10 cellular contexts compared by ENCODE assay signal in the genomic region with DNA sequence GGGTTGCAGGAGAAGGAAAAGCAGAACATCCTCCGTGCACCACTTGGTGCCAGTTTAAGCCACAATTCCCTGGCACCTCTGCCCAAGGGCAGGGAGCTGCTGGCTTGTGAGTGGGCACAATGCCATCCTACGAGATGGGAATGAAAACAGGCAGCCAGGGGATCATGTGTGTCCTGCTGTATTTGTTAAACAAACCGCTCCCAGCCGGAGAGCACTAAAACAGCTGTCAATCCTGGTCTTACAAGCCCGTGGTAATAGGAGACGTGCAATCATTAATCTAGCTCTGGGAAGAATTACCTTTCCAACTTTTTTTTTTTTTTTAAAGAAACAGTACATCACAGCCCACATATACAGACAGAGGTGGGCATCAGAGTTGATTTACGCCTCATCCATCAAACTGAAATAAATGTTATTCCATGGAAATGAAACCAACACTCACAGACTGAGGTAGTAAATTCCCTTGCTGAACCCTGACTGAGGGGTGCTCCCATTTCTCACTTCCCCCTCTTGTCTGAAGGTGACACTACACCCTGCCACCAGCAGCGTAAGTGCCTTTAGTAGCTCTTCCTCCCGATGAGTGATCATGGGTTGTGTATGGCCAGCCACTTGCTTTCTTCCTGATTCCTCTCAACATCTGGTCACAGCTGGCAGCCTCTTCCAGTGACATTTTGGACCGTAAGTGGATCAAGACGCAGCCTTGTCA.
DNase-seq lines count a peak whose midpoint lies in the region; ATAC-seq and TF ChIP-seq lines count a peak whose summit lies in the region.
"Had no signal": no experiment of that assay in that cellular context is flagged by ENCODE, and none has a peak within 500 bp of the region (broad histone marks: within the 10 kb centered on the region; RNA-seq: fewer than 3 reads in every experiment).

No MANE protein-coding gene starts in this region.

- TF ChIP-seq CTCF in PC-3 (conservative IDR thresholded peaks at IDR 0.05; ENCODE audit: low read depth, low read length) (no peak), mucosa of descending colon (IDR thresholded peaks at IDR 0.05) (no peak), ovary (IDR thresholded peaks at IDR 0.05) (no peak)
- TF ChIP-seq CTCF in CD8-positive, alpha-beta T cell (IDR thresholded peaks at IDR 0.05): no peak

- H3K27ac ChIP-seq in PC-3 (ENCODE audit: low read length): no peak overlapping the region
- H3K27ac ChIP-seq in ovary: no peak overlapping the region
- H3K27ac ChIP-seq in CD8-positive, alpha-beta T cell (ENCODE audit: low read depth, low read length): no peak overlapping the region

- intact Hi-C loops in PC-3 (cut with micrococcal nuclease) (no loop called here), mucosa of descending colon (cut with DNase I, micrococcal nuclease) (no loop called here), ovary (cut with DNase I) (no loop called here)
- intact Hi-C loops in CD8-positive, alpha-beta T cell (cut with DNase I, micrococcal nuclease): no loop called here

- in situ Hi-C loops in Caki2 (cut with HindIII; ENCODE audit: low pct_unique_long_range_greater_than_20kb, low sequenced_read_pairs): no loop called here

- WGBS in ovary, 3 donors: 24 to 35% (median 29%) methylated on average over 11 of the region's 11 CpGs

- no peaks in the 10 kb centered on the region for H3K79me2 ChIP-seq in PC-3 (ENCODE audit: low read length)

- H3K27ac Mint-ChIP-seq in CD8-positive, alpha-beta T cell: no peak overlapping the region
- H3K27ac Mint-ChIP-seq: B cell; stimulated activated memory B cell treated with anti-CD40 and anti-IgM and Interleukin-4, amounts not matched to agents 10 μg/mL and 1 μg/mL and 100 μg/mL, for 72 hours had no signal

- H3F3A ChIP-seq in PC-3 (ENCODE audit: low read length, unreplicated experiment): no peaks in the 10 kb centered on the region

- H3K36me3 Mint-ChIP-seq in CD8-positive, alpha-beta T cell: no peaks in the 10 kb centered on the region
- H3K36me3 Mint-ChIP-seq: stimulated activated memory B cell treated with anti-CD40 and anti-IgM and Interleukin-4, amounts not matched to agents 10 μg/mL and 1 μg/mL and 100 μg/mL, for 72 hours had no signal

- no TSS peak for BruUV-seq in PC-3 (replicated peaks; lab: Mats Ljungman, UMichigan)

- H3K9me3 ChIP-seq in PC-3 (ENCODE audit: low read length) (no peaks in the 10 kb centered on the region), mucosa of descending colon (no peaks in the 10 kb centered on the region), ovary (no peaks in the 10 kb centered on the region)
- no peaks in the 10 kb centered on the region for H3K9me3 ChIP-seq in CD8-positive, alpha-beta T cell (ENCODE audit: low read length)

- CTCF ChIA-PET in PC-3 (lab: Charles Lee): no interaction called here
- CTCF ChIA-PET in CD8-positive, alpha-beta T cell (lab: Charles Lee): no interaction called here

- no peak overlapping the region for H3K4me3 Mint-ChIP-seq in CD8-positive, alpha-beta T cell
- H3K4me3 Mint-ChIP-seq: B cell; stimulated activated memory B cell treated with anti-CD40 and anti-IgM and Interleukin-4, amounts not matched to agents 10 μg/mL and 1 μg/mL and 100 μg/mL, for 72 hours had no signal

- ATAC-seq in PC-3: peak; percentile 42; the same call in 1 of the 2 replicates
- ATAC-seq in mucosa of descending colon: peak; percentile 96
- ATAC-seq in HG02852 (IDR thresholded peaks at IDR 0.05; ENCODE audit: unreplicated experiment): no peak
- no peak for ATAC-seq in CD8-positive, alpha-beta T cell
- ATAC-seq: stimulated activated memory B cell treated with anti-CD40 and anti-IgM and Interleukin-4, amounts not matched to agents 10 μg/mL and 1 μg/mL and 100 μg/mL, for 72 hours had no signal

- no peak for TF ChIP-seq POLR2A in ovary (IDR thresholded peaks at IDR 0.05)

- H3K9ac ChIP-seq in PC-3 (ENCODE audit: low read length): no peak overlapping the region

- no peaks in the 10 kb centered on the region for H3K36me3 ChIP-seq in PC-3 (ENCODE audit: low read depth, low read length)
- H3K36me3 ChIP-seq in mucosa of descending colon (ENCODE audit: low read depth): no peaks in the 10 kb centered on the region
- H3K36me3 ChIP-seq in ovary: no peaks in the 10 kb centered on the region
- H3K36me3 ChIP-seq in CD8-positive, alpha-beta T cell (ENCODE audit: insufficient read depth, low read length): no peaks in the 10 kb centered on the region

- no peak for TF ChIP-seq EP300 in ovary (IDR thresholded peaks at IDR 0.05)

- H3K4me1 ChIP-seq in PC-3 (ENCODE audit: insufficient read depth, low read length) (no peaks in the 10 kb centered on the region), mucosa of descending colon (ENCODE audit: low read depth) (peaks cover 8% of the 10 kb centered on the region), ovary (ENCODE audit: insufficient read depth) (no peaks in the 10 kb centered on the region)
- no peaks in the 10 kb centered on the region for H3K4me1 ChIP-seq in CD8-positive, alpha-beta T cell (ENCODE audit: insufficient read depth, low read length)

- H3K9me2 ChIP-seq in PC-3 (replicated peaks; ENCODE audit: low read length): no peaks in the 10 kb centered on the region

- H3K9me3 Mint-ChIP-seq in CD8-positive, alpha-beta T cell: no peaks in the 10 kb centered on the region

- no peaks in the 10 kb centered on the region for H4K20me1 ChIP-seq in PC-3 (ENCODE audit: low read length)

- H3K4me1 Mint-ChIP-seq in CD8-positive, alpha-beta T cell (ENCODE audit: low read depth): no peaks in the 10 kb centered on the region
- H3K4me1 Mint-ChIP-seq: B cell; stimulated activated memory B cell treated with anti-CD40 and anti-IgM and Interleukin-4, amounts not matched to agents 10 μg/mL and 1 μg/mL and 100 μg/mL, for 72 hours had no signal

- H2AFZ ChIP-seq in PC-3 (ENCODE audit: low read length): no peak overlapping the region

- H3K4me3 ChIP-seq in PC-3 (ENCODE audit: low read length) (no peak overlapping the region), mucosa of descending colon (no peak overlapping the region), ovary (no peak overlapping the region)
- H3K4me3 ChIP-seq in CD8-positive, alpha-beta T cell (ENCODE audit: low read depth, low read length): no peak overlapping the region

- H3K4me2 ChIP-seq in PC-3 (ENCODE audit: low read length): no peak overlapping the region

- DNase-seq in Caki2 (ENCODE audit: low read depth) (peak; percentile 4), NCI-H1417 treated with DMSO at 0.1 percent for 48 hours (lab: John Stamatoyannopoulos, UW) (peak; percentile 53), PC-3 (peak; percentile 34), mucosa of descending colon (peak; percentile 69 to 90 (median 75)), ovary (no peak)
- no peak for DNase-seq in CD8-positive, alpha-beta T cell
- no peak for DNase-seq in central memory CD4-positive, alpha-beta T cell

- POLR2A ChIA-PET in PC-3 (lab: Charles Lee; ENCODE audit: unreplicated experiment): no interaction called here
- POLR2A ChIA-PET in CD8-positive, alpha-beta T cell (lab: Charles Lee): no interaction called here

- H3K27me3 Mint-ChIP-seq in CD8-positive, alpha-beta T cell (ENCODE audit: low read depth): peaks cover 3% of the 10 kb centered on the region
- H3K27me3 Mint-ChIP-seq: stimulated activated memory B cell treated with anti-CD40 and anti-IgM and Interleukin-4, amounts not matched to agents 10 μg/mL and 1 μg/mL and 100 μg/mL, for 72 hours had no signal

- H3K27me3 ChIP-seq in PC-3 (ENCODE audit: low read length) (peaks cover 76% of the 10 kb centered on the region), ovary (no peaks in the 10 kb centered on the region)
- no peaks in the 10 kb centered on the region for H3K27me3 ChIP-seq in CD8-positive, alpha-beta T cell (ENCODE audit: insufficient read depth, low read length)

Comparison
In these comparisons a context has a peak if more than half of its experiments do, and no peak if none do; other contexts are left out.
1. DNase-seq: peak in Caki2 (single experiment), NCI-H1417 treated with DMSO at 0.1 percent for 48 hours (single experiment), PC-3 (single experiment) and mucosa of descending colon (3 of 3); none in ovary (0 of 5), CD8-positive, alpha-beta T cell (0 of 7) and central memory CD4-positive, alpha-beta T cell (single experiment).
2. ATAC-seq: peak in PC-3 (single experiment) and mucosa of descending colon (single experiment); none in HG02852 (single experiment) and CD8-positive, alpha-beta T cell (single experiment).